8 cellular contexts compared by ENCODE assay signal in the genomic region with DNA sequence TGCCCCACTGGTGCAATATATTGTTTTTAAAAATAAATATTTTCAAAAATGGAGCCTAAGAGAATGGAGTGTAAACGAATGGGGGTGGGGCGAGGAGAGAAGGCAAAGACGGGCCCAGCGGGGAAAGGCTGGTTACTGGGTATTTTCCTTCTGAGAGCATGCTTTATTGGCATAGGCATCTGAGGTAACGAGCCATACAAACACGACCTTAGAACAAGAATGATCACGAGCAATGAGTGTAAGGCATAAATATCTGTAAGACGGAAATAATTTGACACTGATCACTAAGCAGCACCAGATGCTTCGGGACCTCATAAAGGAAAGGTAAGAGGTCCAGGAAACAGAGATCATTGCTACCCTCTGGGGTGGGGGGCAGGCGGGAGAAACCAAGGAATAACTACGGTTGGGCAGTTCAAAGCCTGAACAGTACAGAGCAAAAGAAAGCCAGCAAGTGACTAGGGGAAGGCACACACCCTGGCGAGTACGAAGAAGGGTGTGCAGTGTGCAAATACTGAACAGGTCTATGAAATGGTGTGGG. TPM values are rescaled to one million over a fixed set of nuclear protein-coding genes. Genes with fewer than 3 reads are reported as not detected.
A peak's percentile ranks its signal among the peaks of the same experiment; 100 is the strongest.
DNase-seq lines count a peak whose midpoint lies in the region; ATAC-seq, FAIRE-seq and TF ChIP-seq lines count a peak whose summit lies in the region.

No MANE protein-coding gene starts in this region.

- peak overlapping the region; percentile 76 for H3K4me3 ChIP-seq in MM.1S (ENCODE audit: low read length)
- peak overlapping the region; percentile 70 for H3K4me3 ChIP-seq in WI38 (ENCODE audit: low read depth, low read length)
- peak overlapping the region; percentile 93 for H3K4me3 ChIP-seq in fibroblast of villous mesenchyme (ENCODE audit: low read depth, low read length)
- H3K4me3 ChIP-seq in pancreas: peak overlapping the region; percentile 58 to 82 (median 74)

- TF ChIP-seq CTCF in MM.1S (IDR thresholded peaks at IDR 0.05; ENCODE audit: low read length) (no peak), WI38 (IDR thresholded peaks at IDR 0.05; ENCODE audit: low read depth, low read length) (no peak), fibroblast of villous mesenchyme (IDR thresholded peaks at IDR 0.05; ENCODE audit: insufficient read depth, low read depth, low read length) (no peak), pancreas (IDR thresholded peaks at IDR 0.05) (no peak)

- intact Hi-C loops in pancreas (cut with DNase I): no loop called here

- 1 to 2% methylated on average over 13 of the region's 13 CpGs for WGBS in pancreas, 2 donors

- H3K27me3 ChIP-seq in MM.1S (replicated peaks; ENCODE audit: insufficient read depth, low read length) (no peaks in the 10 kb centered on the region), pancreas (no peaks in the 10 kb centered on the region)

- H4K20me1 ChIP-seq in MM.1S (ENCODE audit: insufficient read depth, low read length): no peaks in the 10 kb centered on the region

- peak overlapping the region; percentile 98 for H3K4me2 ChIP-seq in MM.1S (ENCODE audit: low read depth, low read length)

- H3K4me1 ChIP-seq in MM.1S (ENCODE audit: low read length) (peaks cover 21% of the 10 kb centered on the region), pancreas (peaks cover 10 to 27% (median 22%) of the 10 kb centered on the region in 3 donors)

- ATAC-seq in pancreas (peak; percentile 8 to 27 (median 14)), HG02981 (IDR thresholded peaks at IDR 0.05; ENCODE audit: unreplicated experiment) (no peak), HG03045 (IDR thresholded peaks at IDR 0.05; ENCODE audit: unreplicated experiment) (no peak)

- no peaks in the 10 kb centered on the region for H3K36me3 ChIP-seq in MM.1S (replicated peaks; ENCODE audit: insufficient read depth, low read length)
- H3K36me3 ChIP-seq in pancreas: no peaks in the 10 kb centered on the region

- peaks cover 16% of the 10 kb centered on the region; the same call in 1 of the 2 replicates for H3F3A ChIP-seq in MM.1S (ENCODE audit: insufficient read depth, low read length)

- H3K9me3 ChIP-seq in MM.1S (replicated peaks; ENCODE audit: insufficient read depth, low read length) (no peaks in the 10 kb centered on the region), pancreas (no peaks in the 10 kb centered on the region)

- peak overlapping the region; percentile 77 for H3K9ac ChIP-seq in MM.1S (ENCODE audit: low read length)

- peak; percentile 31 to 82 (median 72) for DNase-seq in NCI-H1417 (lab: John Stamatoyannopoulos, UW)
- DNase-seq in NCI-H1417 treated with DMSO at 0.1 percent for 48 hours (lab: John Stamatoyannopoulos, UW): no peak
- peak; percentile 20 for DNase-seq in MM.1S
- DNase-seq in fibroblast of villous mesenchyme (ENCODE audit: low read depth): peak; percentile 42
- peak in 3 of 6 donors; percentile 22 to 30 (median 28) for DNase-seq in pancreas

- H3K9me2 ChIP-seq in MM.1S (replicated peaks; ENCODE audit: insufficient read depth, low read length): no peaks in the 10 kb centered on the region

- H3K27ac ChIP-seq in MM.1S (ENCODE audit: low read length) (peak overlapping the region; percentile 70; the same call in 1 of the 2 replicates), pancreas (peak overlapping the region; percentile 77 to 94 (median 89))

- no peak for FAIRE-seq in pancreas (lab: Jason Lieb, UNC)

- H3K79me2 ChIP-seq in MM.1S (ENCODE audit: low read length): peaks cover 57% of the 10 kb centered on the region

- H2AFZ ChIP-seq in MM.1S (ENCODE audit: low read length): peak overlapping the region; percentile 98

RNA-seq across cellular contexts. Expression of a gene that starts 1.0 kb away (rescaled TPM):
- total RNA-seq in fibroblast of villous mesenchyme: 16.1 and 19.0 TPM in 2 replicates
- 10 to 100 TPM in 4 of 6 donors, 1 to 10 TPM in 2; 8.4 to 19.1 (median 10.3) TPM for total RNA-seq in pancreas
- 10 to 100 TPM in 1 of 2 donors, 1 to 10 TPM in 1; 10.0 to 11.1 TPM for polyA plus RNA-seq in pancreas

RNA-seq across cellular contexts. Expression of a gene that starts 12.4 kb away (rescaled TPM):
- total RNA-seq in fibroblast of villous mesenchyme (under 0.01 and 0.32 TPM in 2 replicates), pancreas (under 1 TPM in 5 of 6 donors, not detected in 1; 0.09 to 0.47 (median 0.38) TPM)
- under 1 TPM; 0.11 to 0.54 TPM for polyA plus RNA-seq in pancreas

Comparison
In these comparisons a context has a peak if more than half of its experiments do, and no peak if none do; other contexts are left out.
1. ATAC-seq: peak in pancreas (4 of 4); none in HG02981 (single experiment) and HG03045 (single experiment).
2. Peak in every context shown above with its lines, with median percentiles within 50 percentile points of each other: H3K4me3 ChIP-seq.